ENCODE assay signal across 17 cellular contexts in genomic region chr14:64495252-64495651, GRCh38. TPM values are rescaled to one million over a fixed set of nuclear protein-coding genes. Genes with fewer than 3 reads are reported as not detected.
DNase-seq lines count a peak whose midpoint lies in the region; ATAC-seq and TF ChIP-seq lines count a peak whose summit lies in the region.
"Had no signal": no experiment of that assay in that cellular context is flagged by ENCODE, and none has a peak within 500 bp of the region (broad histone marks: within the 10 kb centered on the region; RNA-seq: fewer than 3 reads in every experiment).

No MANE protein-coding gene starts in this region.

- H3K4me3 Mint-ChIP-seq in activated CD8-positive, alpha-beta memory T cell treated with anti-CD3 and anti-CD28 coated beads, Interleukin-2, amount 10 ng/mL, durations not matched to agents 7 days and 5 days = no peak overlapping the region
- no peak overlapping the region for H3K4me3 Mint-ChIP-seq in activated naive CD8-positive, alpha-beta T cell
- no peak overlapping the region for H3K4me3 Mint-ChIP-seq in activated naive CD8-positive, alpha-beta T cell treated with anti-CD3 and anti-CD28 coated beads for 36 hours
- H3K4me3 Mint-ChIP-seq in memory B cell = no peak overlapping the region
- H3K4me3 Mint-ChIP-seq in WTC11 = no peak overlapping the region
- H3K4me3 Mint-ChIP-seq: CD4-positive, alpha-beta memory T cell had no signal

- peaks cover 50% of the 10 kb centered on the region for H3K4me1 Mint-ChIP-seq in activated CD8-positive, alpha-beta memory T cell treated with anti-CD3 and anti-CD28 coated beads, Interleukin-2, amount 10 ng/mL, durations not matched to agents 7 days and 5 days
- H3K4me1 Mint-ChIP-seq in activated naive CD8-positive, alpha-beta T cell (ENCODE audit: low read depth) = peaks cover 78% of the 10 kb centered on the region
- peaks cover 67% of the 10 kb centered on the region for H3K4me1 Mint-ChIP-seq in activated naive CD8-positive, alpha-beta T cell treated with anti-CD3 and anti-CD28 coated beads for 36 hours
- H3K4me1 Mint-ChIP-seq in memory B cell (peaks cover 28% of the 10 kb centered on the region), WTC11 (no peaks in the 10 kb centered on the region)

- no peaks in the 10 kb centered on the region for H3K27me3 Mint-ChIP-seq in activated CD8-positive, alpha-beta memory T cell treated with anti-CD3 and anti-CD28 coated beads, Interleukin-2, amount 10 ng/mL, durations not matched to agents 7 days and 5 days
- no peaks in the 10 kb centered on the region for H3K27me3 Mint-ChIP-seq in activated naive CD8-positive, alpha-beta T cell
- no peaks in the 10 kb centered on the region for H3K27me3 Mint-ChIP-seq in activated naive CD8-positive, alpha-beta T cell treated with anti-CD3 and anti-CD28 coated beads for 36 hours
- H3K27me3 Mint-ChIP-seq in memory B cell (no peaks in the 10 kb centered on the region), WTC11 (ENCODE audit: low read depth) (no peaks in the 10 kb centered on the region)
- H3K27me3 Mint-ChIP-seq: CD4-positive, alpha-beta memory T cell had no signal

- H3K36me3 Mint-ChIP-seq in activated CD8-positive, alpha-beta memory T cell treated with anti-CD3 and anti-CD28 coated beads, Interleukin-2, amount 10 ng/mL, durations not matched to agents 7 days and 5 days = peaks cover 46% of the 10 kb centered on the region
- H3K36me3 Mint-ChIP-seq in activated naive CD8-positive, alpha-beta T cell = peaks cover 5% of the 10 kb centered on the region
- peaks cover 44% of the 10 kb centered on the region for H3K36me3 Mint-ChIP-seq in activated naive CD8-positive, alpha-beta T cell treated with anti-CD3 and anti-CD28 coated beads for 36 hours
- H3K36me3 Mint-ChIP-seq in memory B cell (peaks cover 16% of the 10 kb centered on the region), WTC11 (peaks cover 21% of the 10 kb centered on the region)

- H4K20me1 ChIP-seq in mammary epithelial cell (ENCODE audit: insufficient read depth, low read length) = no peaks in the 10 kb centered on the region

- POLR2A ChIA-PET in HEK293 (lab: Yijun Ruan, JAX) = interaction anchor here (1.6 kb wide), 1 partner anchor 9 kb away, joined by 5 read pairs; the partner anchor contains the start of gene ZBTB1
- POLR2A ChIA-PET in WTC11 (lab: Charles Lee) = interaction anchor here (0.5 kb wide), 1 partner anchor 9 kb away, joined by 3 read pairs; the partner anchor contains the start of gene ZBTB1

- H3K27ac ChIP-seq in HEK293 (ENCODE audit: extremely low read depth, low read depth, low read length) (no peak overlapping the region), mammary epithelial cell (ENCODE audit: insufficient read depth, low read depth, low read length) (no peak overlapping the region)
- H3K27ac ChIP-seq: BLaER1 treated with 17β-estradiol and CSF1 and Interleukin-3, amounts not matched to agents 10 nM and 100 nM; HL-60 had no signal

- H3K4me1 ChIP-seq in HEK293 (ENCODE audit: control insufficient read depth, insufficient read depth, low read length) (peaks cover 7% of the 10 kb centered on the region), mammary epithelial cell (ENCODE audit: insufficient read depth, low read length) (no peaks in the 10 kb centered on the region)

- H3K27ac Mint-ChIP-seq in activated CD8-positive, alpha-beta memory T cell treated with anti-CD3 and anti-CD28 coated beads, Interleukin-2, amount 10 ng/mL, durations not matched to agents 7 days and 5 days = peak overlapping the region; percentile 57
- H3K27ac Mint-ChIP-seq in activated naive CD8-positive, alpha-beta T cell = peak overlapping the region; percentile 34
- no peak overlapping the region for H3K27ac Mint-ChIP-seq in activated naive CD8-positive, alpha-beta T cell treated with anti-CD3 and anti-CD28 coated beads for 36 hours
- H3K27ac Mint-ChIP-seq in memory B cell (peak overlapping the region; percentile 24), WTC11 (no peak overlapping the region)

- H3K79me2 ChIP-seq in mammary epithelial cell (ENCODE audit: insufficient read depth, low read length) = peaks cover 23% of the 10 kb centered on the region

- DNase-seq in activated CD8-positive, alpha-beta memory T cell treated with anti-CD3 and anti-CD28 coated beads, Interleukin-2, amount 10 ng/mL, durations not matched to agents 7 days and 5 days = no peak
- no peak for DNase-seq in activated CD8-positive, alpha-beta memory T cell treated with anti-CD3 and anti-CD28 coated beads for 24 hours
- no peak for DNase-seq in activated naive CD8-positive, alpha-beta T cell treated with anti-CD3 and anti-CD28 coated beads for 36 hours
- DNase-seq in memory B cell (ENCODE audit: low spot score in 2 of 2) (no peak), WTC11 (ENCODE audit: low spot score) (no peak), mammary epithelial cell (no peak)
- DNase-seq: ACHN; CD4-positive, alpha-beta memory T cell; DMS79 had no signal

- no peak overlapping the region for H3K4me3 ChIP-seq in HEK293 (ENCODE audit: low read depth, low read length)
- no peak overlapping the region for H3K4me3 ChIP-seq in mammary epithelial cell (replicated peaks in 1 of 3; ENCODE audit: insufficient read depth in 1 of 3, low read depth in 2 of 3, low read length in 3 of 3)
- H3K4me3 ChIP-seq: BLaER1 treated with 17β-estradiol and CSF1 and Interleukin-3, amounts not matched to agents 10 nM and 100 nM; GM12878 had no signal

- no peaks in the 10 kb centered on the region for H3K27me3 ChIP-seq in mammary epithelial cell (ENCODE audit: insufficient read depth, low read length)
- H3K27me3 ChIP-seq: BLaER1 treated with 17β-estradiol and CSF1 and Interleukin-3, amounts not matched to agents 10 nM and 100 nM had no signal

- CTCF ChIA-PET in activated CD8-positive, alpha-beta memory T cell treated with anti-CD3 and anti-CD28 coated beads, Interleukin-2, amount 10 ng/mL, durations not matched to agents 7 days and 5 days (lab: Charles Lee) = interaction anchor here (1.2 to 9.0 kb wide), 4 partner anchors 10 to 151 kb away, joined by 3 to 70 read pairs (median 14); no protein-coding TSS in a partner anchor
- CTCF ChIA-PET in HEK293 (lab: Yijun Ruan, JAX) (interaction anchor here (1.0 kb wide), 1 partner anchor 16 kb away, joined by 4 read pairs; no protein-coding TSS in a partner anchor), WTC11 (lab: Charles Lee) (interaction anchor here (2.1 kb wide), 1 partner anchor 65 kb away, joined by 5 read pairs; no protein-coding TSS in a partner anchor), mammary epithelial cell (lab: Charles Lee; ENCODE audit: low non-redundant PET) (no interaction called here)

- ATAC-seq in activated CD8-positive, alpha-beta memory T cell treated with anti-CD3 and anti-CD28 coated beads, Interleukin-2, amount 10 ng/mL, durations not matched to agents 7 days and 5 days = no peak
- ATAC-seq in memory B cell (ENCODE audit: low read depth) = no peak
- no peak for ATAC-seq in WTC11
- ATAC-seq: HCT116 had no signal

- no peak overlapping the region for H3K9ac ChIP-seq in mammary epithelial cell (ENCODE audit: insufficient read depth, low read length)
- H3K9ac ChIP-seq: BLaER1 treated with 17β-estradiol and CSF1 and Interleukin-3, amounts not matched to agents 10 nM and 100 nM had no signal

- dilution Hi-C loops in mammary epithelial cell (cut with HindIII; ENCODE audit: low sequenced_read_pairs) = no loop called here

- TF ChIP-seq CTCF in HEK293 (tag by site-specific recombination; IDR thresholded peaks at IDR 0.05) (no peak), WTC11 (IDR thresholded peaks at IDR 0.05) (no peak), mammary epithelial cell (conservative IDR thresholded peaks at IDR 0.05 in 1 of 2, IDR thresholded peaks at IDR 0.05 in 1 of 2; ENCODE audit: extremely low read depth in 1 of 2, insufficient read depth in 1 of 2, low read depth in 1 of 2, low read length in 2 of 2) (no peak)

- no peaks in the 10 kb centered on the region for H3K9me3 ChIP-seq in HEK293 (ENCODE audit: control insufficient read depth, insufficient read depth, low read depth, low read length)
- no peaks in the 10 kb centered on the region for H3K9me3 ChIP-seq in mammary epithelial cell (replicated peaks; ENCODE audit: insufficient read depth, low read length)
- H3K9me3 ChIP-seq: BLaER1 treated with 17β-estradiol and CSF1 and Interleukin-3, amounts not matched to agents 10 nM and 100 nM had no signal

- no peaks in the 10 kb centered on the region for H3K9me3 Mint-ChIP-seq in activated CD8-positive, alpha-beta memory T cell treated with anti-CD3 and anti-CD28 coated beads, Interleukin-2, amount 10 ng/mL, durations not matched to agents 7 days and 5 days (ENCODE audit: low read depth)
- H3K9me3 Mint-ChIP-seq in activated naive CD8-positive, alpha-beta T cell (ENCODE audit: low read depth) = no peaks in the 10 kb centered on the region
- no peaks in the 10 kb centered on the region for H3K9me3 Mint-ChIP-seq in activated naive CD8-positive, alpha-beta T cell treated with anti-CD3 and anti-CD28 coated beads for 36 hours
- no peaks in the 10 kb centered on the region for H3K9me3 Mint-ChIP-seq in memory B cell
- no peaks in the 10 kb centered on the region for H3K9me3 Mint-ChIP-seq in WTC11

- no TSS peak for BruUV-seq in mammary epithelial cell (replicated peaks; lab: Mats Ljungman, UMichigan)

- intact Hi-C loops in mammary epithelial cell (cut with micrococcal nuclease) = no loop called here

- H3K4me2 ChIP-seq in mammary epithelial cell (ENCODE audit: insufficient read depth, low read depth, low read length) = no peak overlapping the region
- H3K4me2 ChIP-seq: BLaER1 treated with 17β-estradiol and CSF1 and Interleukin-3, amounts not matched to agents 10 nM and 100 nM had no signal

- in situ Hi-C loops in mammary epithelial cell (cut with MboI; ENCODE audit: low sequenced_read_pairs in 2 of 2) = no loop called here

- no peak overlapping the region for H2AFZ ChIP-seq in mammary epithelial cell (ENCODE audit: low read depth, low read length)

- H3K36me3 ChIP-seq in HEK293 (ENCODE audit: control insufficient read depth in 2 of 2, insufficient read depth in 1 of 2, low read length in 2 of 2) (peaks cover 17 to 24% of the 10 kb centered on the region in 2 experiments; a peak in 2 of 3 replicates), mammary epithelial cell (ENCODE audit: insufficient read depth, low read length) (peaks cover 4% of the 10 kb centered on the region)

RNA-seq across cellular contexts. Expression of gene ZBTB25, which starts 8.4 kb away (rescaled TPM):
- total RNA-seq in activated CD8-positive, alpha-beta memory T cell treated with anti-CD3 and anti-CD28 coated beads, Interleukin-2, amount 10 ng/mL, durations not matched to agents 7 days and 5 days = 10 to 100 TPM; 31.4 to 42.8 TPM
- 10 to 100 TPM; 24.0 to 26.0 TPM for total RNA-seq in activated naive CD8-positive, alpha-beta T cell treated with anti-CD3 and anti-CD28 coated beads for 36 hours
- total RNA-seq in WTC11 (2021) (11.9 to 14.0 TPM (median 13.1 TPM) in 3 replicates), mammary epithelial cell (10 to 100 TPM in 1 of 2 donors, 1 to 10 TPM in 1; 9.7 to 10.8 TPM)
- 5.6 TPM for polyA plus RNA-seq in mammary epithelial cell
- 10.5 TPM for polyA minus RNA-seq in mammary epithelial cell

RNA-seq across cellular contexts. Expression of gene ZBTB1, which starts 9.3 kb away (rescaled TPM):
- total RNA-seq in activated CD8-positive, alpha-beta memory T cell treated with anti-CD3 and anti-CD28 coated beads, Interleukin-2, amount 10 ng/mL, durations not matched to agents 7 days and 5 days = 10 to 100 TPM; 73.3 to 84.2 TPM
- 10 to 100 TPM; 43.3 to 43.9 TPM for total RNA-seq in activated naive CD8-positive, alpha-beta T cell treated with anti-CD3 and anti-CD28 coated beads for 36 hours
- total RNA-seq in WTC11 (2021) (24.7 to 32.5 TPM (median 31.7 TPM) in 3 replicates), mammary epithelial cell (10 to 100 TPM; 28.8 to 52.2 TPM)
- 15.7 TPM for polyA plus RNA-seq in mammary epithelial cell
- 27.9 TPM for polyA minus RNA-seq in mammary epithelial cell

RNA-seq across cellular contexts. Expression of gene AKAP5, which starts 30.0 kb away (rescaled TPM):
- total RNA-seq in activated CD8-positive, alpha-beta memory T cell treated with anti-CD3 and anti-CD28 coated beads, Interleukin-2, amount 10 ng/mL, durations not matched to agents 7 days and 5 days = 10 to 100 TPM in 1 of 2 experiments, 1 to 10 TPM in 1; 8.8 to 23.2 TPM
- total RNA-seq in activated naive CD8-positive, alpha-beta T cell treated with anti-CD3 and anti-CD28 coated beads for 36 hours = 1 to 10 TPM; 1.2 to 1.4 TPM
- total RNA-seq in WTC11 (2021) (2.8 to 3.0 TPM (median 3.0 TPM) in 3 replicates), mammary epithelial cell (under 1 TPM; 0.28 to 0.67 TPM)
- polyA plus RNA-seq in mammary epithelial cell = 0.03 TPM
- polyA minus RNA-seq in mammary epithelial cell = 0.57 TPM

RNA-seq across cellular contexts. Expression of gene HSPA2, which starts 45.3 kb away (rescaled TPM):
- 1 to 10 TPM; 7.2 to 7.3 TPM for total RNA-seq in activated CD8-positive, alpha-beta memory T cell treated with anti-CD3 and anti-CD28 coated beads, Interleukin-2, amount 10 ng/mL, durations not matched to agents 7 days and 5 days
- total RNA-seq in activated naive CD8-positive, alpha-beta T cell treated with anti-CD3 and anti-CD28 coated beads for 36 hours = 1 to 10 TPM; 1.9 to 2.0 TPM
- total RNA-seq in WTC11 (2021) = 30.2 to 43.9 TPM (median 40.7 TPM) in 3 replicates
- 1 to 10 TPM; 4.3 to 4.7 TPM for total RNA-seq in mammary epithelial cell
- 4.1 TPM for polyA plus RNA-seq in mammary epithelial cell
- 2.1 TPM for polyA minus RNA-seq in mammary epithelial cell
- total RNA-seq: G401 had no signal

RNA-seq across cellular contexts. Expression of gene PPP1R36, which starts 54.5 kb away (rescaled TPM):
- total RNA-seq in activated CD8-positive, alpha-beta memory T cell treated with anti-CD3 and anti-CD28 coated beads, Interleukin-2, amount 10 ng/mL, durations not matched to agents 7 days and 5 days = not detected
- total RNA-seq in activated naive CD8-positive, alpha-beta T cell treated with anti-CD3 and anti-CD28 coated beads for 36 hours = under 1 TPM; 0.18 to 0.25 TPM
- total RNA-seq in WTC11 (2021) (0.55 to 0.70 TPM (median 0.64 TPM) in 3 replicates), mammary epithelial cell (1 to 10 TPM in 1 of 2 donors, not detected in 1; 1.7 TPM)
- 0.12 TPM for polyA plus RNA-seq in mammary epithelial cell
- not detected for polyA minus RNA-seq in mammary epithelial cell
- total RNA-seq: A172; CD4-positive, alpha-beta memory T cell; G401 had no signal

Comparison
In these comparisons a context has a peak if more than half of its experiments do, and no peak if none do; other contexts are left out.
1. H3K27ac Mint-ChIP-seq: peak in activated CD8-positive, alpha-beta memory T cell treated with anti-CD3 and anti-CD28 coated beads, Interleukin-2, amount 10 ng/mL, durations not matched to agents 7 days and 5 days (single experiment), activated naive CD8-positive, alpha-beta T cell (single experiment) and memory B cell (single experiment); none in activated naive CD8-positive, alpha-beta T cell treated with anti-CD3 and anti-CD28 coated beads for 36 hours (single experiment) and WTC11 (single experiment).